8 cellular contexts compared by ENCODE assay signal in the genomic region with DNA sequence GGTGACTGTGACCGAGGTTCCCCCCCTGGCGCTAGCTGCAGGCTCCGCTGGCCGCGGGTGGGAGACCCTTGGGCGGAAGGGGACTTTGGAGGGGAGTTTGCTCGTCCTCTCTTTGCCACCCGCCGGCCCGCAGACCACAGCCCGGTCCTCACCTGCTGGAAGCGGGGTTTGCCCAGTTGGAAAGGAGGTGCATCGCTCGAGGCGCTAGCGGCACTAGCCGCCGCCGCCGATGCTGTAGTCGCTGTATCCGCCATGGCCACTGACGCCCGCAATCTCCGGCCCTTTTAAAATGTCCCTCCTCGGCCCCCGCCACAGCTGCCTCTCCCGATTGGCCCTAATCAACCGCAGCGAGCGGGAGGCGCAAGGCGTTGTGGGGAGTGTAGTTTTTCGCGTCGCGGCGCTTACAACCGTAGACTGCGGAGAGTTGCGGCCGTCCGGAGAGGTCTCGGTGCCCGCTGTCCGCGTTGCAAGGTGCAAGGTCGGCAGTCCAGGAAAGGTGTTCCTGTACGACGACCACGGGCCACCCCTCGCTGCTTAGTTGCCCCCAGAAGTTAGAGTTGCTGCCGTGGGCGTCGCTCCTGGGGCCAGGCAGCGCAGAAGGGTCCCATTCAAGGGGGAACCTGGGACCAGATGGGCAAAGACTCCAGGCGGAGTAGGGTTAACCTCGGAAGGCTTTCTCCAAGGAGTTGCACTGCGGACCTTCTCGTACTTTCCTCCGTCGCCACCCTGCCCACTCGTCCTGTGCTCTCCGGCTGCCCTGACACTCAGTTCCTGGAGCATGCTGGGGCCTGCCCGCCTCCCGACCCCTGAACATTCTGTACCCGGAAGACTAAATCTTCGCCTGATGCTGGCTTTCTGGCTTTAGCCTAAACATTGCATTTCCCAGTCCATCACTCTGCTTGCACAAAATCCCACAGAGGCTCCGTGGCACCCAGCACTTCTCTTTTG. TPM values are rescaled to one million over a fixed set of nuclear protein-coding genes. Genes with fewer than 3 reads are reported as not detected.
DNase-seq lines count a peak whose midpoint lies in the region; ATAC-seq and TF ChIP-seq lines count a peak whose summit lies in the region.

A gene with protein sequence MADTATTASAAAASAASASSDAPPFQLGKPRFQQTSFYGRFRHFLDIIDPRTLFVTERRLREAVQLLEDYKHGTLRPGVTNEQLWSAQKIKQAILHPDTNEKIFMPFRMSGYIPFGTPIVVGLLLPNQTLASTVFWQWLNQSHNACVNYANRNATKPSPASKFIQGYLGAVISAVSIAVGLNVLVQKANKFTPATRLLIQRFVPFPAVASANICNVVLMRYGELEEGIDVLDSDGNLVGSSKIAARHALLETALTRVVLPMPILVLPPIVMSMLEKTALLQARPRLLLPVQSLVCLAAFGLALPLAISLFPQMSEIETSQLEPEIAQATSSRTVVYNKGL (minus strand): TSS at position 261 of the 948 bp plus-strand sequence. CDS start 7 bp downstream, at position 254.

- peak within 1 kb of the TSS; percentile 71 for H3K27ac Mint-ChIP-seq in activated CD4-positive, alpha-beta memory T cell treated with anti-CD3 and anti-CD28 coated beads for 36 hours

- ATAC-seq in GM19397 (IDR thresholded peaks at IDR 0.05; ENCODE audit: unreplicated experiment) (peak; percentile 67), HG03571 (IDR thresholded peaks at IDR 0.05; ENCODE audit: unreplicated experiment) (peak; percentile 73)

- no peak for TF ChIP-seq POLR2A in lower leg skin (IDR thresholded peaks at IDR 0.05)

- H3K27me3 ChIP-seq in duodenal mucosa (ENCODE audit: control insufficient read depth in 1 of 2, insufficient read depth in 2 of 2, low read length in 2 of 2), result no peaks in the 10 kb centered on the region

- H3K9me3 ChIP-seq in duodenal mucosa (ENCODE audit: control insufficient read depth in 1 of 2, low read length in 2 of 2), result no peaks in the 10 kb centered on the region

- H3K4me1 Mint-ChIP-seq in activated CD4-positive, alpha-beta memory T cell treated with anti-CD3 and anti-CD28 coated beads for 36 hours (ENCODE audit: low read depth), result peaks cover 23% of the 10 kb centered on the region

- H3K4me3 ChIP-seq in duodenal mucosa (ENCODE audit: low read depth in 1 of 2, low read length in 2 of 2), result peak within 1 kb of the TSS; percentile 85 to 90
- peak within 1 kb of the TSS; percentile 82 for H3K4me3 ChIP-seq in lower leg skin (ENCODE audit: low read depth, poor library complexity, severe bottlenecking)

- H3K36me3 Mint-ChIP-seq in activated CD4-positive, alpha-beta memory T cell treated with anti-CD3 and anti-CD28 coated beads for 36 hours, result no peaks in the 10 kb centered on the region

- H3K4me1 ChIP-seq in duodenal mucosa (ENCODE audit: control insufficient read depth in 1 of 2, insufficient read depth in 2 of 2, low read length in 2 of 2), result peaks cover 16 to 24% of the 10 kb centered on the region in 2 donors

- H3K36me3 ChIP-seq in duodenal mucosa (ENCODE audit: control insufficient read depth in 1 of 2, insufficient read depth in 2 of 2, low read length in 2 of 2), result no peaks in the 10 kb centered on the region

- H3K9ac ChIP-seq in duodenal mucosa (ENCODE audit: low read depth in 1 of 2, low read length in 2 of 2), result peak within 1 kb of the TSS; percentile 70 to 89

- H3K9me3 Mint-ChIP-seq in activated CD4-positive, alpha-beta memory T cell treated with anti-CD3 and anti-CD28 coated beads for 36 hours, result no peaks in the 10 kb centered on the region

- H3K27me3 Mint-ChIP-seq in activated CD4-positive, alpha-beta memory T cell treated with anti-CD3 and anti-CD28 coated beads for 36 hours, result no peaks in the 10 kb centered on the region

- 7 to 12% methylated on average over 33 to 54 of the region's 69 CpGs for WGBS in lower leg skin, 2 donors

- H3K4me3 Mint-ChIP-seq in activated CD4-positive, alpha-beta memory T cell treated with anti-CD3 and anti-CD28 coated beads for 36 hours, result peak within 1 kb of the TSS; percentile 80

- DNase-seq in CD1c-positive myeloid dendritic cell (ENCODE audit: extremely low spot score) (peak; percentile 96), NCI-H82 treated with DMSO at 0.1 percent for 48 hours (lab: John Stamatoyannopoulos, UW; ENCODE audit: unreplicated experiment) (peak; percentile 90), lower leg skin (ENCODE audit: low spot score in 2 of 2) (peak; percentile 94 to 99)
- peak; percentile 94 for DNase-seq in activated CD4-positive, alpha-beta memory T cell treated with anti-CD3 and anti-CD28 coated beads for 36 hours
- DNase-seq in stimulated activated CD4-positive, alpha-beta T cell treated with anti-CD3 and anti-CD28 coated beads, Interleukin-4, amount 100 ng/mL, for 48 hours (ENCODE audit: low read depth in 2 of 2), result peak; percentile 86 to 87

- CTCF ChIA-PET in activated CD4-positive, alpha-beta memory T cell treated with anti-CD3 and anti-CD28 coated beads for 36 hours (lab: Charles Lee), result interaction anchor here (0.6 to 3.7 kb wide), 7 partner anchors 13 to 179 kb away, joined by 3 to 27 read pairs (median 3); a partner anchor contains a TSS

- POLR2A ChIA-PET in activated CD4-positive, alpha-beta memory T cell treated with anti-CD3 and anti-CD28 coated beads for 36 hours (lab: Charles Lee), result interaction anchor here (0.7 to 1.6 kb wide), 3 partner anchors 41 to 105 kb away, joined by 3 to 8 read pairs (median 4); a partner anchor contains a TSS

- intact Hi-C loops in activated CD4-positive, alpha-beta memory T cell treated with anti-CD3 and anti-CD28 coated beads for 36 hours (cut with micrococcal nuclease), result loop anchor here (1.0 to 5.0 kb wide), 9 partner anchors 42 to 1844 kb away; a partner anchor contains a TSS
- intact Hi-C loops in lower leg skin (cut with DNase I; ENCODE audit: low total_unique reads), result loop anchor here (10.0 kb wide), 1 partner anchor 77 kb away; no protein-coding TSS in a partner anchor

- H3K27ac ChIP-seq in duodenal mucosa (ENCODE audit: low read depth, low read length), result peak within 1 kb of the TSS; percentile 90

- TF ChIP-seq CTCF in lower leg skin (IDR thresholded peaks at IDR 0.05), result peak in 1 of 3 donors; percentile 42

RNA-seq across cellular contexts. Expression of the gene that starts here (rescaled TPM):
- 1 to 10 TPM; 4.5 to 7.6 TPM for total RNA-seq in activated CD4-positive, alpha-beta memory T cell treated with anti-CD3 and anti-CD28 coated beads for 36 hours
- 10 to 100 TPM in 3 of 4 donors, 1 to 10 TPM in 1; 8.4 to 18.3 (median 15.3) TPM for total RNA-seq in lower leg skin

Comparison
In these comparisons a context has a peak if more than half of its experiments do, and no peak if none do; other contexts are left out.
1. Peak in every context shown above with its lines: DNase-seq, ATAC-seq, H3K4me3 ChIP-seq and H3K27ac ChIP-seq.